Comparison of ENCODE assay signal across 14 cellular contexts in genomic region chr19:48470856-48471255, GRCh38. TPM values are rescaled to one million over a fixed set of nuclear protein-coding genes. Genes with fewer than 3 reads are reported as not detected.
DNase-seq lines count a peak whose midpoint lies in the region; ATAC-seq and TF ChIP-seq lines count a peak whose summit lies in the region.
"Had no signal": no experiment of that assay in that cellular context is flagged by ENCODE, and none has a peak within 500 bp of the region (broad histone marks: within the 10 kb centered on the region; RNA-seq: fewer than 3 reads in every experiment).

No MANE protein-coding gene starts in this region.

- peak overlapping the region; percentile 77 for H3K4me3 Mint-ChIP-seq in MCF 10A (ENCODE audit: unreplicated experiment)
- H3K4me3 Mint-ChIP-seq in activated B cell treated with CpG ODN at 0.5 μM for 24 hours = peak overlapping the region; percentile 90
- peak overlapping the region; percentile 93 for H3K4me3 Mint-ChIP-seq in glutamatergic neuron (ENCODE audit: unreplicated experiment)

- H3K4me1 ChIP-seq in breast epithelium (peaks cover 4 to 31% of the 10 kb centered on the region in 2 donors), stomach smooth muscle (ENCODE audit: control insufficient read depth, insufficient read depth, low read length) (peaks cover 16% of the 10 kb centered on the region)
- H3K4me1 ChIP-seq: BE2C had no signal

- no peak for TF ChIP-seq POLR2A in breast epithelium (IDR thresholded peaks at IDR 0.05)

- POLR2A ChIA-PET in MCF 10A (lab: Yijun Ruan, JAX) = interaction anchor here (0.9 to 1.7 kb wide), 4 partner anchors 16 to 26 kb away, joined by 4 to 22 read pairs (median 6); no protein-coding TSS in a partner anchor
- POLR2A ChIA-PET in activated B cell treated with CpG ODN at 0.5 μM for 24 hours (lab: Charles Lee) = interaction anchor here (0.6 to 1.5 kb wide), 3 partner anchors 9 to 146 kb away, joined by 4 to 6 read pairs (median 4); no protein-coding TSS in a partner anchor

- BruUV-seq in MCF 10A (replicated peaks; lab: Mats Ljungman, UMichigan) = no TSS peak

- no peaks in the 10 kb centered on the region for H3K9me3 ChIP-seq in breast epithelium
- H3K9me3 ChIP-seq in stomach smooth muscle (ENCODE audit: control insufficient read depth in 2 of 2, low read length in 2 of 2) = no peaks in the 10 kb centered on the region
- H3K9me3 ChIP-seq: BE2C, colonic mucosa, left lung, transverse colon had no signal

- no peak for DNase-seq in MCF 10A (ENCODE audit: unreplicated experiment)
- DNase-seq in breast epithelium (ENCODE audit: low spot score in 2 of 2) = no peak
- DNase-seq in activated B cell treated with CpG ODN at 0.5 μM for 24 hours = no peak
- DNase-seq in glutamatergic neuron = no peak
- no peak for DNase-seq in DMS79 treated with DMSO at 0.1 percent for 48 hours (lab: John Stamatoyannopoulos, UW)
- DNase-seq: activated effector memory CD4-positive, alpha-beta T cell treated with Interleukin-2 at 50 U/mL for 16 hours; BE2C; colonic mucosa; transverse colon had no signal

- TF ChIP-seq CTCF in MCF 10A (IDR thresholded peaks at IDR 0.05; ENCODE audit: unreplicated experiment) = no peak
- no peak for TF ChIP-seq CTCF in breast epithelium (IDR thresholded peaks at IDR 0.05)
- no peak for TF ChIP-seq CTCF in activated B cell treated with CpG ODN at 0.5 μM for 24 hours (IDR thresholded peaks at IDR 0.05)
- no peak for TF ChIP-seq CTCF in glutamatergic neuron (IDR thresholded peaks at IDR 0.05; ENCODE audit: partially characterized antibody, unreplicated experiment)

- no peak overlapping the region for H3K9ac ChIP-seq in stomach smooth muscle (ENCODE audit: low read length in 2 of 2)

- H3K27ac Mint-ChIP-seq in MCF 10A (ENCODE audit: low read depth, unreplicated experiment) = no peak overlapping the region
- no peak overlapping the region for H3K27ac Mint-ChIP-seq in activated B cell treated with CpG ODN at 0.5 μM for 24 hours
- peak overlapping the region; percentile 52 for H3K27ac Mint-ChIP-seq in glutamatergic neuron (ENCODE audit: unreplicated experiment)

- H3K9me3 Mint-ChIP-seq in MCF 10A (ENCODE audit: unreplicated experiment) (no peaks in the 10 kb centered on the region), activated B cell treated with CpG ODN at 0.5 μM for 24 hours (no peaks in the 10 kb centered on the region), glutamatergic neuron (ENCODE audit: unreplicated experiment) (peaks cover 9% of the 10 kb centered on the region)

- H3K36me3 ChIP-seq in breast epithelium (no peaks in the 10 kb centered on the region), stomach smooth muscle (ENCODE audit: control insufficient read depth in 2 of 2, insufficient read depth in 2 of 2, low read length in 2 of 2) (peaks cover 45 to 47% of the 10 kb centered on the region in 2 donors)

- H3K27me3 Mint-ChIP-seq in MCF 10A (ENCODE audit: insufficient read depth, unreplicated experiment) (no peaks in the 10 kb centered on the region), activated B cell treated with CpG ODN at 0.5 μM for 24 hours (no peaks in the 10 kb centered on the region), glutamatergic neuron (ENCODE audit: unreplicated experiment) (peaks cover 11% of the 10 kb centered on the region)

- intact Hi-C loops in MCF 10A (cut with micrococcal nuclease) = no loop called here
- intact Hi-C loops in breast epithelium (cut with DNase I; ENCODE audit: low total_unique reads) = no loop called here
- intact Hi-C loops in activated B cell treated with CpG ODN at 0.5 μM for 24 hours (cut with micrococcal nuclease) = no loop called here

- H3K36me3 Mint-ChIP-seq in MCF 10A (ENCODE audit: insufficient read depth, unreplicated experiment) (peaks cover 52% of the 10 kb centered on the region), activated B cell treated with CpG ODN at 0.5 μM for 24 hours (ENCODE audit: low read depth) (peaks cover 54% of the 10 kb centered on the region), glutamatergic neuron (ENCODE audit: unreplicated experiment) (no peaks in the 10 kb centered on the region)

- H3K4me3 ChIP-seq in breast epithelium (peak overlapping the region in 1 of 3 donors; percentile 84), stomach smooth muscle (ENCODE audit: low read length in 2 of 2) (peak overlapping the region; percentile 85 to 87)

- ATAC-seq in activated B cell treated with CpG ODN at 0.5 μM for 24 hours (ENCODE audit: low read depth) = no peak
- no peak for ATAC-seq in GM19463 (IDR thresholded peaks at IDR 0.05; ENCODE audit: unreplicated experiment)
- ATAC-seq in HG02610 (IDR thresholded peaks at IDR 0.05; ENCODE audit: unreplicated experiment) = no peak
- ATAC-seq: left lung had no signal

- H3K4me1 Mint-ChIP-seq in MCF 10A (ENCODE audit: insufficient read depth, unreplicated experiment) = peaks cover 12% of the 10 kb centered on the region
- H3K4me1 Mint-ChIP-seq in activated B cell treated with CpG ODN at 0.5 μM for 24 hours = peaks cover 27% of the 10 kb centered on the region
- H3K4me1 Mint-ChIP-seq in glutamatergic neuron (ENCODE audit: low read depth, unreplicated experiment) = peaks cover 3% of the 10 kb centered on the region

- H3K27ac ChIP-seq in breast epithelium (peak overlapping the region in 1 of 2 donors; percentile 98), stomach smooth muscle (ENCODE audit: low read length) (no peak overlapping the region)
- H3K27ac ChIP-seq: colonic mucosa had no signal

- no peaks in the 10 kb centered on the region for H3K27me3 ChIP-seq in breast epithelium
- no peaks in the 10 kb centered on the region for H3K27me3 ChIP-seq in stomach smooth muscle (ENCODE audit: control insufficient read depth in 1 of 2, insufficient read depth in 2 of 2, low read length in 2 of 2)
- H3K27me3 ChIP-seq: BE2C, colonic mucosa, left lung, transverse colon had no signal

- CTCF ChIA-PET in MCF 10A (lab: Yijun Ruan, JAX) = interaction anchor here (1.3 to 2.4 kb wide), 4 partner anchors 17 to 130 kb away, joined by 3 to 12 read pairs (median 6); no protein-coding TSS in a partner anchor
- CTCF ChIA-PET in activated B cell treated with CpG ODN at 0.5 μM for 24 hours (lab: Charles Lee) = interaction anchor here (1.5 kb wide), 1 partner anchor 19 kb away, joined by 9 read pairs; no protein-coding TSS in a partner anchor

RNA-seq across cellular contexts. Expression of gene CYTH2, which starts 1.7 kb away (rescaled TPM):
- total RNA-seq in MCF 10A (2022) = 70.3 and 72.2 TPM in 2 replicates
- total RNA-seq in breast epithelium = 10 to 100 TPM; 42.2 to 74.7 (median 70.4) TPM
- total RNA-seq in activated B cell treated with CpG ODN at 0.5 μM for 24 hours = 35.6 and 40.5 TPM in 2 replicates
- total RNA-seq in glutamatergic neuron (ENCODE audit: unreplicated experiment) = 233 TPM

RNA-seq across cellular contexts. Expression of gene KCNJ14, which starts 15.5 kb away (rescaled TPM):
- total RNA-seq in MCF 10A (2022) (1.6 and 2.7 TPM in 2 replicates), breast epithelium (1 to 10 TPM in 2 of 3 donors, under 1 TPM in 1; 0.80 to 1.6 (median 1.0) TPM), activated B cell treated with CpG ODN at 0.5 μM for 24 hours (1.7 and 2.2 TPM in 2 replicates), glutamatergic neuron (ENCODE audit: unreplicated experiment) (1.0 TPM)

RNA-seq across cellular contexts. Expression of gene GRWD1, which starts 25.1 kb away (rescaled TPM):
- total RNA-seq in MCF 10A (2022) = 45.1 and 55.8 TPM in 2 replicates
- 10 to 100 TPM; 25.0 to 35.4 (median 30.1) TPM for total RNA-seq in breast epithelium
- 63.4 and 71.4 TPM in 2 replicates for total RNA-seq in activated B cell treated with CpG ODN at 0.5 μM for 24 hours
- 25.0 TPM for total RNA-seq in glutamatergic neuron (ENCODE audit: unreplicated experiment)

RNA-seq across cellular contexts. Expression of gene LMTK3, which starts 40.8 kb away (rescaled TPM):
- 0.37 and 0.47 TPM in 2 replicates for total RNA-seq in MCF 10A (2022)
- 1 to 10 TPM in 2 of 3 donors, not detected in 1; 1.3 to 2.9 TPM for total RNA-seq in breast epithelium
- 0.60 and 0.66 TPM in 2 replicates for total RNA-seq in activated B cell treated with CpG ODN at 0.5 μM for 24 hours
- 36.3 TPM for total RNA-seq in glutamatergic neuron (ENCODE audit: unreplicated experiment)
- total RNA-seq: glomerular endothelial cell had no signal
